In the genomic region with DNA sequence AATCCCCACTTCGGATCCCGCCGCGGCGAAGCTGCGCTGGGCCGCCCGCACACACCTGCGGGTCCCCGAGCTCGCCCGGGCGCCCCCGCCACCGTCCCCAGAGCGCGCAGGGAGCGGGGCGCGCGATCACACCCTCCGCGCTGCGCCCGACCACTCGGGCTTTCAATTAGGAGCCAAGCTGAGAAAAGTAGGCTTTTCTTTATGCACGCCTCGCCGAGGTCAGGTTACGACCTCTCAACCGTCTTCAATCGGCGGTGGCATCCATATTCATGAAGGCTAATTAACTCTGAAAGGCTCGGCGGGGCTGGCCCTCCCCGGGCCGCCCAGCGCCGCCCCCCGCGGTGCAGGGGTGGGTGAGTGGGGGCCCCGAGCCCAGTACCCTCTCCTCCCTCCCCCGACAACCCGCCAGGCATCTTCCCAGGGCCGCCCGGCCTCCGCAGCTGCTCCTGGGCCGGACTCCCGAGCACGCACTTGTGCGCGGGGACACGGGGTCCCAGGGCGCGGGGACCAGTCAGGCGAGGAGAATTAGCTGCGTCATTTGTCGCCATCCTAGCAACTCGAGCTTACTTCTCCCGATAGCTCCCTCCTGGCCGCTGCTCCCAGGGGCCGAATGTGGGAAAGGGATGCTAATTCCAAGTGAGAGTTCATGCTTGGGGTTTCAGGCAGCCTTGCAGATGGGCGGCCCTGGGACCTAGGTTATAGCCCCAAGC, we compare ENCODE assay signal across 8 cellular contexts.
DNase-seq lines count a peak whose midpoint lies in the region; ATAC-seq, FAIRE-seq and TF ChIP-seq lines count a peak whose summit lies in the region.

No MANE protein-coding gene starts in this region.

- no peaks in the 10 kb centered on the region for H3K9me3 Mint-ChIP-seq in activated naive CD8-positive, alpha-beta T cell treated with anti-CD3 and anti-CD28 coated beads, Interleukin-2, amount 10 ng/mL, durations not matched to agents 7 days and 5 days

- H3K27ac ChIP-seq in ACC112 (ENCODE audit: low read depth, low read length) (peak overlapping the region; percentile 37; the same call in 1 of the 2 replicates), cardiac muscle cell (peak overlapping the region; percentile 77), neutrophil (no peak overlapping the region)

- peak overlapping the region; percentile 96 for H2AFZ ChIP-seq in ACC112 (ENCODE audit: low read length, unreplicated experiment)

- H3K27me3 ChIP-seq in ACC112 (ENCODE audit: insufficient read depth, low read length) (no peaks in the 10 kb centered on the region), cardiac muscle cell (no peaks in the 10 kb centered on the region), neutrophil (peaks cover 10% of the 10 kb centered on the region)

- ATAC-seq in activated naive CD8-positive, alpha-beta T cell treated with anti-CD3 and anti-CD28 coated beads, Interleukin-2, amount 10 ng/mL, durations not matched to agents 7 days and 5 days (ENCODE audit: low read depth): peak; percentile 38
- no peak for ATAC-seq in GM18861 (IDR thresholded peaks at IDR 0.05; ENCODE audit: unreplicated experiment)

- H3K9me3 ChIP-seq in cardiac muscle cell (ENCODE audit: low read depth): no peaks in the 10 kb centered on the region
- H3K9me3 ChIP-seq in neutrophil: no peaks in the 10 kb centered on the region

- H3K4me3 Mint-ChIP-seq in activated naive CD8-positive, alpha-beta T cell treated with anti-CD3 and anti-CD28 coated beads, Interleukin-2, amount 10 ng/mL, durations not matched to agents 7 days and 5 days: peak overlapping the region; percentile 79

- peaks cover 40% of the 10 kb centered on the region for H3K4me1 ChIP-seq in ACC112 (ENCODE audit: control insufficient read depth, insufficient read depth, low read length, unreplicated experiment)
- H3K4me1 ChIP-seq in cardiac muscle cell (ENCODE audit: low read depth): peaks cover 15% of the 10 kb centered on the region
- peaks cover 28 to 30% of the 10 kb centered on the region in 2 experiments for H3K4me1 ChIP-seq in neutrophil (ENCODE audit: control insufficient read depth in 1 of 2, insufficient read depth in 1 of 2, low read depth in 1 of 2, low read length in 1 of 2)

- H3K36me3 Mint-ChIP-seq in activated naive CD8-positive, alpha-beta T cell treated with anti-CD3 and anti-CD28 coated beads, Interleukin-2, amount 10 ng/mL, durations not matched to agents 7 days and 5 days: no peaks in the 10 kb centered on the region

- no peak for TF ChIP-seq CTCF in cardiac muscle cell (IDR thresholded peaks at IDR 0.05; ENCODE audit: low read depth, low read length)
- TF ChIP-seq CTCF in neutrophil (IDR thresholded peaks at IDR 0.05): no peak

- POLR2A ChIA-PET in activated naive CD8-positive, alpha-beta T cell treated with anti-CD3 and anti-CD28 coated beads, Interleukin-2, amount 10 ng/mL, durations not matched to agents 7 days and 5 days (lab: Charles Lee): interaction anchor here (0.7 to 1.7 kb wide), 7 partner anchors 22 to 1114 kb away, joined by 3 to 9 read pairs (median 4); a partner anchor contains a TSS

- no peak overlapping the region for H3K27ac Mint-ChIP-seq in activated naive CD8-positive, alpha-beta T cell treated with anti-CD3 and anti-CD28 coated beads, Interleukin-2, amount 10 ng/mL, durations not matched to agents 7 days and 5 days

- H3K36me3 ChIP-seq in ACC112 (ENCODE audit: insufficient read depth, low read length): no peaks in the 10 kb centered on the region
- no peaks in the 10 kb centered on the region for H3K36me3 ChIP-seq in cardiac muscle cell
- H3K36me3 ChIP-seq in neutrophil: no peaks in the 10 kb centered on the region

- no peak for DNase-seq in GM18507 (ENCODE audit: extremely low spot score, insufficient read length, low read depth)
- DNase-seq in NCI-H748 (lab: John Stamatoyannopoulos, UW; ENCODE audit: unreplicated experiment): peak; percentile 72
- peak; percentile 55 for DNase-seq in activated naive CD8-positive, alpha-beta T cell treated with anti-CD3 and anti-CD28 coated beads, Interleukin-2, amount 10 ng/mL, durations not matched to agents 7 days and 5 days
- DNase-seq in cardiac muscle cell (ENCODE audit: low read depth in 1 of 2, low spot score in 1 of 2): peak; percentile 85 to 95
- DNase-seq in GOT3 (lab: John Stamatoyannopoulos, UW): no peak

- no peaks in the 10 kb centered on the region for H3K79me2 ChIP-seq in ACC112 (ENCODE audit: control insufficient read depth, insufficient read depth, low read length, unreplicated experiment)

- no peaks in the 10 kb centered on the region for H3K27me3 Mint-ChIP-seq in activated naive CD8-positive, alpha-beta T cell treated with anti-CD3 and anti-CD28 coated beads, Interleukin-2, amount 10 ng/mL, durations not matched to agents 7 days and 5 days

- H3K4me3 ChIP-seq in ACC112 (ENCODE audit: low read depth, low read length) (peak overlapping the region; percentile 91), cardiac muscle cell (peak overlapping the region; percentile 75), neutrophil (ENCODE audit: low read depth in 1 of 2, low read length in 1 of 2) (peak overlapping the region; percentile 53 to 75)

- H3K4me1 Mint-ChIP-seq in activated naive CD8-positive, alpha-beta T cell treated with anti-CD3 and anti-CD28 coated beads, Interleukin-2, amount 10 ng/mL, durations not matched to agents 7 days and 5 days: peaks cover 14% of the 10 kb centered on the region

- peak; percentile 58 for FAIRE-seq in GM18507 (lab: Jason Lieb, UNC)

Comparison
In these comparisons a context has a peak if more than half of its experiments do, and no peak if none do; other contexts are left out.
1. DNase-seq: peak in NCI-H748 (single experiment), activated naive CD8-positive, alpha-beta T cell treated with anti-CD3 and anti-CD28 coated beads, Interleukin-2, amount 10 ng/mL, durations not matched to agents 7 days and 5 days (single experiment) and cardiac muscle cell (2 of 2); none in GM18507 (single experiment) and GOT3 (single experiment).
2. Peak in every context shown above with its lines, with median percentiles within 50 percentile points of each other: H3K4me3 ChIP-seq.